In genomic region chr19:56142087-56142787, GRCh38 we compare ENCODE assay signal across 8 cellular contexts. TPM values are rescaled to one million over a fixed set of nuclear protein-coding genes. Genes with fewer than 3 reads are reported as not detected.
DNase-seq lines count a peak whose midpoint lies in the region; ATAC-seq, FAIRE-seq and TF ChIP-seq lines count a peak whose summit lies in the region.

No MANE protein-coding gene starts in this region.

- H3K4me2 ChIP-seq in A549 (peak overlapping the region; percentile 79), astrocyte (ENCODE audit: low read length) (peak overlapping the region; percentile 97)

- H3K9me3 Mint-ChIP-seq in astrocyte (ENCODE audit: unreplicated experiment) (no peaks in the 10 kb centered on the region), memory B cell (no peaks in the 10 kb centered on the region)

- TF ChIP-seq CTCF in A549 (IDR thresholded peaks at IDR 0.05) (no peak), astrocyte (IDR thresholded peaks at IDR 0.05; ENCODE audit: insufficient read depth, low read depth, low read length) (no peak)

- FAIRE-seq in A549 (lab: Jason Lieb, UNC) (no peak), astrocyte (lab: Jason Lieb, UNC) (no peak)

- POLR2A ChIA-PET in A549 (lab: Yijun Ruan, JAX) = interaction anchor here (0.7 kb wide), 2 partner anchors 32 to 50 kb away, joined by 3 to 4 read pairs; no protein-coding TSS in a partner anchor

- 67% methylated on average over 17 of the region's 17 CpGs for WGBS in A549 (ENCODE audit: missing lambda C conversion rate)

- CTCF ChIA-PET in A549 (lab: Yijun Ruan, JAX) = interaction anchor here (0.6 to 1.8 kb wide), 8 partner anchors 9 to 111 kb away, joined by 3 to 6 read pairs (median 4); no protein-coding TSS in a partner anchor

- TF ChIP-seq EP300 in A549 (IDR thresholded peaks at IDR 0.05) = no peak

- H3K9ac ChIP-seq in astrocyte (ENCODE audit: low read length) = peak overlapping the region; percentile 60

- peaks cover 15% of the 10 kb centered on the region for H4K20me1 ChIP-seq in astrocyte (ENCODE audit: insufficient read depth, low read length)

- H3K4me1 ChIP-seq in A549 (peaks cover 22% of the 10 kb centered on the region; the same call in 2 of the 3 replicates), astrocyte (ENCODE audit: insufficient read depth, low read length) (peaks cover 8% of the 10 kb centered on the region)

- H3K36me3 ChIP-seq in astrocyte (ENCODE audit: insufficient read depth, low read length) = no peaks in the 10 kb centered on the region

- TF ChIP-seq RAD21 in A549 (conservative IDR thresholded peaks at IDR 0.05 in 1 of 2, IDR thresholded peaks at IDR 0.05 in 1 of 2) = no peak

- H3K27ac ChIP-seq in A549 (peak overlapping the region; percentile 87 to 88), astrocyte (ENCODE audit: low read depth, low read length) (no peak overlapping the region)

- peak overlapping the region; percentile 84 for H3K4me3 Mint-ChIP-seq in astrocyte (ENCODE audit: unreplicated experiment)
- H3K4me3 Mint-ChIP-seq in memory B cell = peak overlapping the region; percentile 92

- H2AFZ ChIP-seq in astrocyte (ENCODE audit: low read depth, low read length) = no peak overlapping the region

- no peaks in the 10 kb centered on the region for H3K9me3 ChIP-seq in A549
- no peaks in the 10 kb centered on the region for H3K9me3 ChIP-seq in astrocyte (ENCODE audit: insufficient read depth, low read depth, low read length)

- TF ChIP-seq POLR2A in A549 (IDR thresholded peaks at IDR 0.05; ENCODE audit: low read length) = no peak

- H3K4me1 Mint-ChIP-seq in astrocyte (ENCODE audit: low read depth, unreplicated experiment) = peaks cover 9% of the 10 kb centered on the region
- peaks cover 26% of the 10 kb centered on the region for H3K4me1 Mint-ChIP-seq in memory B cell

- ATAC-seq in A549 (no peak), memory B cell (ENCODE audit: low read depth) (no peak), HG03571 (IDR thresholded peaks at IDR 0.05; ENCODE audit: unreplicated experiment) (no peak), GM19463 (IDR thresholded peaks at IDR 0.05; ENCODE audit: unreplicated experiment) (no peak)

- H3K27ac Mint-ChIP-seq in astrocyte (ENCODE audit: unreplicated experiment) = no peak overlapping the region
- peak overlapping the region; percentile 91 for H3K27ac Mint-ChIP-seq in memory B cell

- no peaks in the 10 kb centered on the region for H3K36me3 Mint-ChIP-seq in astrocyte (ENCODE audit: low read depth, unreplicated experiment)
- no peaks in the 10 kb centered on the region for H3K36me3 Mint-ChIP-seq in memory B cell

- H3K27me3 Mint-ChIP-seq in astrocyte (ENCODE audit: low read depth, unreplicated experiment) = no peaks in the 10 kb centered on the region
- no peaks in the 10 kb centered on the region for H3K27me3 Mint-ChIP-seq in memory B cell

- no peaks in the 10 kb centered on the region for H3K27me3 ChIP-seq in astrocyte (ENCODE audit: insufficient read depth, low read length)

- peaks cover 38% of the 10 kb centered on the region for H3K79me2 ChIP-seq in astrocyte (ENCODE audit: insufficient read depth, low read length)

- H3K4me3 ChIP-seq in A549 (peak overlapping the region; percentile 54), astrocyte (ENCODE audit: insufficient read depth, low read depth, low read length) (peak overlapping the region; percentile 68)

- DNase-seq in A549 (ENCODE audit: low read depth in 1 of 2, low spot score in 1 of 2) = no peak
- peak; percentile 84 for DNase-seq in HT-29 (ENCODE audit: low spot score)
- DNase-seq in astrocyte (ENCODE audit: low read depth) = no peak
- DNase-seq in memory B cell (ENCODE audit: low spot score in 2 of 2) = no peak
- no peak for DNase-seq in NCI-H82 (lab: John Stamatoyannopoulos, UW)
- DNase-seq in NCI-H1092 treated with DMSO at 0.1 percent for 48 hours (lab: John Stamatoyannopoulos, UW) = no peak

TF ChIP-seq in A549, 52 proteins besides CTCF, POLR2A, EP300 and RAD21:
- TF ChIP-seq MYC (IDR thresholded peaks at IDR 0.05; ENCODE audit: borderline replicate concordance, low read length) = no peak
- TF ChIP-seq TP53 (CRISPR knock-in tag; IDR thresholded peaks at IDR 0.05) = no peak
- TF ChIP-seq FOSL2 (IDR thresholded peaks at IDR 0.05) = no peak
- no peak for TF ChIP-seq FOSL2 (CRISPR knock-in tag; IDR thresholded peaks at IDR 0.05)
- no peak for TF ChIP-seq CHD2 (IDR thresholded peaks at IDR 0.05; ENCODE audit: low read length, partially characterized antibody)
- no peak for TF ChIP-seq NPAS2 (CRISPR knock-in tag; IDR thresholded peaks at IDR 0.05; ENCODE audit: borderline replicate concordance)
- no peak for TF ChIP-seq MAX (IDR thresholded peaks at IDR 0.05)
- TF ChIP-seq HES2 (IDR thresholded peaks at IDR 0.05) = no peak
- no peak for TF ChIP-seq RARB (CRISPR knock-in tag; IDR thresholded peaks at IDR 0.05)
- TF ChIP-seq MAZ (IDR thresholded peaks at IDR 0.05; ENCODE audit: borderline replicate concordance, low read depth, low read length) = no peak
- TF ChIP-seq FOXS1 (CRISPR knock-in tag; IDR thresholded peaks at IDR 0.05) = no peak
- no peak for TF ChIP-seq KDM1A (IDR thresholded peaks at IDR 0.05; ENCODE audit: low read depth)
- TF ChIP-seq, protein P1, sequence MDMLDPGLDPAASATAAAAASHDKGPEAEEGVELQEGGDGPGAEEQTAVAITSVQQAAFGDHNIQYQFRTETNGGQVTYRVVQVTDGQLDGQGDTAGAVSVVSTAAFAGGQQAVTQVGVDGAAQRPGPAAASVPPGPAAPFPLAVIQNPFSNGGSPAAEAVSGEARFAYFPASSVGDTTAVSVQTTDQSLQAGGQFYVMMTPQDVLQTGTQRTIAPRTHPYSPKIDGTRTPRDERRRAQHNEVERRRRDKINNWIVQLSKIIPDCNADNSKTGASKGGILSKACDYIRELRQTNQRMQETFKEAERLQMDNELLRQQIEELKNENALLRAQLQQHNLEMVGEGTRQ (IDR thresholded peaks at IDR 0.05) = no peak
- no peak for TF ChIP-seq ZNF302 (CRISPR knock-in tag; IDR thresholded peaks at IDR 0.05)
- no peak for TF ChIP-seq JUNB (IDR thresholded peaks at IDR 0.05)
- no peak for TF ChIP-seq ZSCAN20 (CRISPR knock-in tag; IDR thresholded peaks at IDR 0.05)
- TF ChIP-seq POLR2AphosphoS2 (conservative IDR thresholded peaks at IDR 0.05; ENCODE audit: low read length) = no peak
- TF ChIP-seq ZC3H11A (IDR thresholded peaks at IDR 0.05) = no peak

RNA-seq across cellular contexts. Expression of gene ZNF444, which starts 1.1 kb away (rescaled TPM):
- polyA plus RNA-seq in A549 (2011; rRNA removed) (10.5 and 16.5 TPM in 2 replicates), A549 (2017; fragmentation: RNase III; extraction: RNeasy Plus Mini Kit Qiagen cat#74134 plus additional on column Dnase treatment) (23.1 to 26.2 TPM (median 25.5 TPM) in 3 replicates)
- polyA plus RNA-seq in A549 (2012; cell fraction: cytosol; rRNA removed) = 25.2 and 37.2 TPM in 2 replicates
- 65.0 and 72.7 TPM in 2 replicates for polyA plus RNA-seq in A549 (2012; cell fraction: nucleus; rRNA removed)
- 15.4 and 15.6 TPM in 2 replicates for polyA minus RNA-seq in A549 (2011; rRNA and poly(A)+ RNA removed)
- total RNA-seq in HT-29 (2014; rRNA removed; shearing (Covaris generic)) = 73.7 and 112 TPM in 2 replicates
- total RNA-seq in astrocyte = 34.7 and 34.8 TPM in 2 replicates

RNA-seq across cellular contexts. Expression of gene ZNF787, which starts 21.1 kb away (rescaled TPM):
- polyA plus RNA-seq in A549 (2011; rRNA removed) (10.7 and 12.5 TPM in 2 replicates), A549 (2017; fragmentation: RNase III; extraction: RNeasy Plus Mini Kit Qiagen cat#74134 plus additional on column Dnase treatment) (35.1 to 39.3 TPM (median 36.7 TPM) in 3 replicates)
- 30.2 and 54.5 TPM in 2 replicates for polyA plus RNA-seq in A549 (2012; cell fraction: cytosol; rRNA removed)
- 44.0 and 78.8 TPM in 2 replicates for polyA plus RNA-seq in A549 (2012; cell fraction: nucleus; rRNA removed)
- polyA minus RNA-seq in A549 (2011; rRNA and poly(A)+ RNA removed) = 7.8 and 9.9 TPM in 2 replicates
- 186 and 208 TPM in 2 replicates for total RNA-seq in HT-29 (2014; rRNA removed; shearing (Covaris generic))
- 35.0 and 36.3 TPM in 2 replicates for total RNA-seq in astrocyte

RNA-seq across cellular contexts. Expression of gene GALP, which starts 33.6 kb away (rescaled TPM):
- not detected in 2 replicates for polyA plus RNA-seq in A549 (2011; rRNA removed)
- polyA plus RNA-seq in A549 (2012; cell fraction: cytosol; rRNA removed) = not detected in 2 replicates
- polyA plus RNA-seq in A549 (2012; cell fraction: nucleus; rRNA removed) = not detected in 2 replicates
- polyA plus RNA-seq in A549 (2017; fragmentation: RNase III; extraction: RNeasy Plus Mini Kit Qiagen cat#74134 plus additional on column Dnase treatment) = not detected in 3 replicates
- not detected in 2 replicates for polyA minus RNA-seq in A549 (2011; rRNA and poly(A)+ RNA removed)
- not detected in 2 replicates for total RNA-seq in HT-29 (2014; rRNA removed; shearing (Covaris generic))
- total RNA-seq in astrocyte = not detected in 2 replicates

RNA-seq across cellular contexts. Expression of gene ZSCAN5B, which starts 55.3 kb away (rescaled TPM):
- polyA plus RNA-seq in A549 (2011; rRNA removed) (0.07 TPM in 1 of 2 replicates, not detected in the other), A549 (2017; fragmentation: RNase III; extraction: RNeasy Plus Mini Kit Qiagen cat#74134 plus additional on column Dnase treatment) (not detected in 3 replicates)
- polyA plus RNA-seq in A549 (2012; cell fraction: cytosol; rRNA removed) = not detected in 2 replicates
- not detected in 2 replicates for polyA plus RNA-seq in A549 (2012; cell fraction: nucleus; rRNA removed)
- polyA minus RNA-seq in A549 (2011; rRNA and poly(A)+ RNA removed) = 0.62 TPM in 1 of 2 replicates, not detected in the other
- not detected in 2 replicates for total RNA-seq in HT-29 (2014; rRNA removed; shearing (Covaris generic))
- total RNA-seq in astrocyte = not detected in 2 replicates

RNA-seq across cellular contexts. Expression of gene ZSCAN5C, which starts 59.8 kb away (rescaled TPM):
- polyA plus RNA-seq in A549 (2011; rRNA removed) (not detected in 2 replicates), A549 (2017; fragmentation: RNase III; extraction: RNeasy Plus Mini Kit Qiagen cat#74134 plus additional on column Dnase treatment) (not detected in 3 replicates)
- not detected in 2 replicates for polyA plus RNA-seq in A549 (2012; cell fraction: cytosol; rRNA removed)
- not detected in 2 replicates for polyA plus RNA-seq in A549 (2012; cell fraction: nucleus; rRNA removed)
- polyA minus RNA-seq in A549 (2011; rRNA and poly(A)+ RNA removed) = not detected in 2 replicates
- not detected in 2 replicates for total RNA-seq in HT-29 (2014; rRNA removed; shearing (Covaris generic))
- total RNA-seq in astrocyte = not detected in 2 replicates
